In genomic region chr10:70233109-70233938, GRCh38 we compare ENCODE assay signal across 1 cellular context.
TF ChIP-seq lines count a peak whose summit lies in the region.

PPA1 (minus strand) TSS chr10:70233429; CDS start chr10:70233327, 102 bp downstream.

TF ChIP-seq in HepG2, 621 proteins besides CTCF, POLR2A, EP300 and RAD21 (continued from another document and continues in another):
- TF ChIP-seq NFIB (CRISPR knock-in tag; IDR thresholded peaks at IDR 0.05; ENCODE audit: borderline replicate concordance) (no peak), ZNF382 (CRISPR knock-in tag; IDR thresholded peaks at IDR 0.05; ENCODE audit: borderline replicate concordance) (no peak), KMT2B (CRISPR knock-in tag; IDR thresholded peaks at IDR 0.05) (peak; percentile 35; the same call in 1 of the 2 replicates), MXD3 (CRISPR knock-in tag; IDR thresholded peaks at IDR 0.05) (peak; percentile 94), PAF1 (CRISPR knock-in tag; IDR thresholded peaks at IDR 0.05) (no peak), NR2F2 (IDR thresholded peaks at IDR 0.05; ENCODE audit: borderline replicate concordance, low read depth) (peak; percentile 57; the same call in 1 of the 2 replicates), SMC3 (IDR thresholded peaks at IDR 0.05; ENCODE audit: low read length) (no peak), IKZF1 (IDR thresholded peaks at IDR 0.05) (no peak), SIN3A (IDR thresholded peaks at IDR 0.05; ENCODE audit: borderline replicate concordance, low read depth, low read length) (peak; percentile 75; the same call in 1 of the 2 replicates), ZNF207 (IDR thresholded peaks at IDR 0.05; ENCODE audit: borderline replicate concordance) (no peak), ZNF225 (CRISPR knock-in tag; IDR thresholded peaks at IDR 0.05) (peak; percentile 79; the same call in 1 of the 2 replicates), E2F5 (CRISPR knock-in tag; conservative IDR thresholded peaks at IDR 0.05) (no peak), ZZZ3 (CRISPR knock-in tag; IDR thresholded peaks at IDR 0.05; ENCODE audit: borderline replicate concordance) (no peak; the same call in 1 of the 2 replicates), DRAP1 (CRISPR knock-in tag; IDR thresholded peaks at IDR 0.05) (peak; percentile 96), ZNF142 (CRISPR knock-in tag; IDR thresholded peaks at IDR 0.05) (peak; percentile 93), ZNF570 (CRISPR knock-in tag; IDR thresholded peaks at IDR 0.05; ENCODE audit: borderline replicate concordance) (no peak), ZNF383 (CRISPR knock-in tag; IDR thresholded peaks at IDR 0.05; ENCODE audit: borderline replicate concordance) (no peak), ZNF660 (CRISPR knock-in tag; IDR thresholded peaks at IDR 0.05; ENCODE audit: borderline replicate concordance, low read depth) (no peak), PATZ1 (CRISPR knock-in tag; IDR thresholded peaks at IDR 0.05) (peak; percentile 91), U2AF1 (optimal IDR thresholded peaks at IDR 0.05; ENCODE audit: low read depth, low read length) (no peak), MTERF4 (CRISPR knock-in tag; IDR thresholded peaks at IDR 0.05) (no peak), ZNF609 (CRISPR knock-in tag; IDR thresholded peaks at IDR 0.05; ENCODE audit: borderline replicate concordance) (no peak), NR2C2 (CRISPR knock-in tag; IDR thresholded peaks at IDR 0.05; ENCODE audit: borderline replicate concordance) (peak; percentile 39; the same call in 1 of the 2 replicates), ZSCAN9 (CRISPR knock-in tag; IDR thresholded peaks at IDR 0.05; ENCODE audit: borderline replicate concordance) (peak; percentile 38; the same call in 1 of the 2 replicates), SMAD1 (CRISPR knock-in tag; IDR thresholded peaks at IDR 0.05; ENCODE audit: borderline replicate concordance, low read depth) (peak; percentile 75; the same call in 1 of the 2 replicates), PAWR (CRISPR knock-in tag; IDR thresholded peaks at IDR 0.05; ENCODE audit: borderline replicate concordance) (no peak), ZBED4 (CRISPR knock-in tag; IDR thresholded peaks at IDR 0.05; ENCODE audit: borderline replicate concordance) (peak; percentile 99), ZFP36L1 (CRISPR knock-in tag; IDR thresholded peaks at IDR 0.05) (peak; percentile 87; the same call in 1 of the 2 replicates), ZNF484 (CRISPR knock-in tag; IDR thresholded peaks at IDR 0.05; ENCODE audit: borderline replicate concordance, low read depth) (no peak), TCF7 (IDR thresholded peaks at IDR 0.05; ENCODE audit: low read depth) (no peak), MBD4 (IDR thresholded peaks at IDR 0.05; ENCODE audit: borderline replicate concordance, low read length) (no peak), NFE2L2 (IDR thresholded peaks at IDR 0.05; ENCODE audit: low read length) (no peak), MIXL1 (CRISPR knock-in tag; IDR thresholded peaks at IDR 0.05) (no peak), ZNF33B (CRISPR knock-in tag; IDR thresholded peaks at IDR 0.05) (peak; percentile 25; the same call in 1 of the 2 replicates), RAD51 (IDR thresholded peaks at IDR 0.05; ENCODE audit: borderline replicate concordance) (no peak), ZNF816 (CRISPR knock-in tag; IDR thresholded peaks at IDR 0.05; ENCODE audit: borderline replicate concordance) (no peak), NFYC (CRISPR knock-in tag; IDR thresholded peaks at IDR 0.05) (no peak), HOMEZ (CRISPR knock-in tag; IDR thresholded peaks at IDR 0.05; ENCODE audit: low read depth) (peak; percentile 36; the same call in 1 of the 2 replicates)
